ENCODE assay signal across 8 cellular contexts in genomic region chr14:70622111-70622712, GRCh38. TPM values are rescaled to one million over a fixed set of nuclear protein-coding genes. Genes with fewer than 3 reads are reported as not detected.
DNase-seq lines count a peak whose midpoint lies in the region; ATAC-seq and TF ChIP-seq lines count a peak whose summit lies in the region.

No MANE protein-coding gene starts in this region.

- peaks cover under 1% of the 10 kb centered on the region for H3K9me3 ChIP-seq in GM23248 (ENCODE audit: low read depth)
- H3K9me3 ChIP-seq in gastrocnemius medialis: peaks cover 0 to 8% (median 5%) of the 10 kb centered on the region in 3 donors

- no peaks in the 10 kb centered on the region for H4K20me1 ChIP-seq in GM23248 (ENCODE audit: insufficient read depth)

- H3K27ac Mint-ChIP-seq in activated CD8-positive, alpha-beta T cell treated with anti-CD3 and anti-CD28 coated beads for 36 hours: no peak overlapping the region

- H3K27me3 ChIP-seq in BJ (ENCODE audit: control insufficient read depth, insufficient read depth, low read length) (no peaks in the 10 kb centered on the region), GM23248 (replicated peaks; ENCODE audit: insufficient read depth) (peaks cover 18% of the 10 kb centered on the region), gastrocnemius medialis (no peaks in the 10 kb centered on the region)

- H3K9me2 ChIP-seq in GM23248 (ENCODE audit: insufficient read depth): no peaks in the 10 kb centered on the region

- POLR2A ChIA-PET in BJ (lab: Charles Lee): no interaction called here
- POLR2A ChIA-PET in activated CD8-positive, alpha-beta T cell treated with anti-CD3 and anti-CD28 coated beads for 36 hours (lab: Charles Lee): no interaction called here

- WGBS in GM23248 (ENCODE audit: low coverage in 1 of 2, low lambda C conversion rate in 2 of 2, missing lambda C conversion rate in 2 of 2), 2 experiments: 8 to 11% methylated on average over 3 of the region's 3 CpGs

- ATAC-seq in activated CD8-positive, alpha-beta T cell treated with anti-CD3 and anti-CD28 coated beads for 36 hours: peak; percentile 94
- no peak for ATAC-seq in gastrocnemius medialis
- ATAC-seq in GM18505 (IDR thresholded peaks at IDR 0.05; ENCODE audit: unreplicated experiment): no peak

- no peak overlapping the region for H3K9ac ChIP-seq in GM23248

- no peak for TF ChIP-seq POLR2A in gastrocnemius medialis (IDR thresholded peaks at IDR 0.05)
- no peak for TF ChIP-seq POLR2A in GM18505 (IDR thresholded peaks at IDR 0.05; ENCODE audit: borderline replicate concordance, extremely low read depth, insufficient read depth, insufficient read length)

- H3K4me3 Mint-ChIP-seq in activated CD8-positive, alpha-beta T cell treated with anti-CD3 and anti-CD28 coated beads for 36 hours: no peak overlapping the region

- in situ Hi-C loops in GM23248 (cut with MboI) (loop anchor here (10.0 to 25.0 kb wide), 3 partner anchors 93 to 340 kb away; no protein-coding TSS in a partner anchor), gastrocnemius medialis (cut with MboI; ENCODE audit: low sequenced_read_pairs in 4 of 4) (loop anchor here in 3 of 4 donors (5.0 to 25.0 kb wide), 4 partner anchors 90 to 340 kb away; no protein-coding TSS in a partner anchor)

- H3K4me1 Mint-ChIP-seq in activated CD8-positive, alpha-beta T cell treated with anti-CD3 and anti-CD28 coated beads for 36 hours (ENCODE audit: low read depth): no peaks in the 10 kb centered on the region

- H3K27me3 Mint-ChIP-seq in activated CD8-positive, alpha-beta T cell treated with anti-CD3 and anti-CD28 coated beads for 36 hours: no peaks in the 10 kb centered on the region

- H3K4me1 ChIP-seq in GM23248 (ENCODE audit: insufficient read depth): no peaks in the 10 kb centered on the region
- no peaks in the 10 kb centered on the region for H3K4me1 ChIP-seq in gastrocnemius medialis

- peaks cover 9% of the 10 kb centered on the region for H3K9me3 Mint-ChIP-seq in activated CD8-positive, alpha-beta T cell treated with anti-CD3 and anti-CD28 coated beads for 36 hours

- H3K27ac ChIP-seq in GM23248 (no peak overlapping the region), gastrocnemius medialis (no peak overlapping the region)

- H2AFZ ChIP-seq in GM23248: no peak overlapping the region

- TF ChIP-seq CTCF in BJ (IDR thresholded peaks at IDR 0.05; ENCODE audit: insufficient read depth, low read depth, low read length) (peak; percentile 86), fibroblast of pulmonary artery (IDR thresholded peaks at IDR 0.05; ENCODE audit: low read length, missing control alignments) (peak; percentile 69), gastrocnemius medialis (IDR thresholded peaks at IDR 0.05 in 4 of 5, conservative IDR thresholded peaks at IDR 0.05 in 1 of 5) (peak; percentile 28 to 67 (median 49))
- TF ChIP-seq CTCF in activated CD8-positive, alpha-beta T cell treated with anti-CD3 and anti-CD28 coated beads for 36 hours (IDR thresholded peaks at IDR 0.05): peak; percentile 83

- CTCF ChIA-PET in BJ (lab: Yijun Ruan, JAX): interaction anchor here (0.6 to 8.8 kb wide), 13 partner anchors 8 to 196 kb away, joined by 3 to 82 read pairs (median 4); partner anchors contain the start of genes MAP3K9 and TTC9
- CTCF ChIA-PET in activated CD8-positive, alpha-beta T cell treated with anti-CD3 and anti-CD28 coated beads for 36 hours (lab: Charles Lee): interaction anchor here (0.8 to 7.3 kb wide), 15 partner anchors 12 to 195 kb away, joined by 3 to 102 read pairs (median 4); no protein-coding TSS in a partner anchor

- H3K4me2 ChIP-seq in GM23248 (ENCODE audit: unreplicated experiment): no peak overlapping the region

- no peaks in the 10 kb centered on the region for H3K79me2 ChIP-seq in GM23248 (ENCODE audit: insufficient read depth)

- DNase-seq in BJ (ENCODE audit: low read depth) (no peak), GM23248 (peak; percentile 53), NCI-H460 (ENCODE audit: extremely low read depth, low read depth) (peak; percentile 56), fibroblast of pulmonary artery (ENCODE audit: low read depth) (peak; percentile 46), gastrocnemius medialis (peak in 1 of 2 donors; percentile 17), medulla oblongata (ENCODE audit: extremely low spot score) (no peak)
- DNase-seq in activated CD8-positive, alpha-beta T cell treated with anti-CD3 and anti-CD28 coated beads for 36 hours: peak; percentile 71

- peaks cover 17% of the 10 kb centered on the region for H3K36me3 Mint-ChIP-seq in activated CD8-positive, alpha-beta T cell treated with anti-CD3 and anti-CD28 coated beads for 36 hours (ENCODE audit: low read depth)

- H3K36me3 ChIP-seq in BJ (ENCODE audit: control insufficient read depth, insufficient read depth, low read length) (no peaks in the 10 kb centered on the region), GM23248 (ENCODE audit: low read depth) (no peaks in the 10 kb centered on the region), gastrocnemius medialis (peaks cover 0 to under 1% of the 10 kb centered on the region in 2 donors)

- no peak overlapping the region for H3K4me3 ChIP-seq in BJ (ENCODE audit: low read depth, low read length)
- no peak overlapping the region for H3K4me3 ChIP-seq in GM23248
- no peak overlapping the region for H3K4me3 ChIP-seq in fibroblast of pulmonary artery (replicated peaks; ENCODE audit: low read depth, low read length)
- H3K4me3 ChIP-seq in gastrocnemius medialis: no peak overlapping the region

- no peaks in the 10 kb centered on the region for H3F3A ChIP-seq in GM23248 (ENCODE audit: insufficient read depth)

- intact Hi-C loops in activated CD8-positive, alpha-beta T cell treated with anti-CD3 and anti-CD28 coated beads for 36 hours (cut with micrococcal nuclease): loop anchor here (1.0 kb wide), 1 partner anchor 92 kb away; no protein-coding TSS in a partner anchor
- intact Hi-C loops in gastrocnemius medialis (cut with DNase I; ENCODE audit: low total_unique reads): loop anchor here (1.0 to 2.0 kb wide), 2 partner anchors 92 to 195 kb away; no protein-coding TSS in a partner anchor

RNA-seq across cellular contexts. Expression of gene TTC9, which starts 19.5 kb away (rescaled TPM):
- polyA plus RNA-seq in BJ (2011; rRNA removed): 0.25 and 0.32 TPM in 2 replicates
- 0.09 and 0.10 TPM in 2 replicates for polyA minus RNA-seq in BJ (2011; rRNA and poly(A)+ RNA removed)
- not detected in 2 replicates for total RNA-seq in GM23248 (2014; rRNA removed; shearing (Covaris generic))
- not detected in 2 replicates for polyA plus RNA-seq in GM23248 (2016; fragmentation: Nextera tagmentation; extraction: Ambion mirVana)
- total RNA-seq in NCI-H460 (2014; rRNA removed; shearing (Covaris generic)): 0.67 and 0.95 TPM in 2 replicates
- polyA plus RNA-seq in NCI-H460 (2014; cell fraction: nucleus; rRNA removed): 0.18 TPM in 1 of 2 replicates, not detected in the other
- total RNA-seq in activated CD8-positive, alpha-beta T cell treated with anti-CD3 and anti-CD28 coated beads for 36 hours: 1 to 10 TPM; 5.5 to 5.7 TPM
- total RNA-seq in gastrocnemius medialis: 10 to 100 TPM in 1 of 4 donors, 1 to 10 TPM in 3; 4.4 to 10.8 (median 9.1) TPM

RNA-seq across cellular contexts. Expression of gene MED6, which starts 21.8 kb away (rescaled TPM):
- polyA plus RNA-seq in BJ (2011; rRNA removed) (15.4 and 27.6 TPM in 2 replicates), GM23248 (2016; fragmentation: Nextera tagmentation; extraction: Ambion mirVana) (29.4 and 31.6 TPM in 2 replicates)
- 14.3 and 15.4 TPM in 2 replicates for polyA minus RNA-seq in BJ (2011; rRNA and poly(A)+ RNA removed)
- total RNA-seq in GM23248 (2014; rRNA removed; shearing (Covaris generic)): 20.5 and 26.1 TPM in 2 replicates
- total RNA-seq in NCI-H460 (2014; rRNA removed; shearing (Covaris generic)): 42.7 and 51.4 TPM in 2 replicates
- 11.5 and 22.4 TPM in 2 replicates for polyA plus RNA-seq in NCI-H460 (2014; cell fraction: nucleus; rRNA removed)
- total RNA-seq in activated CD8-positive, alpha-beta T cell treated with anti-CD3 and anti-CD28 coated beads for 36 hours: 10 to 100 TPM; 49.2 to 49.3 TPM
- total RNA-seq in gastrocnemius medialis: 10 to 100 TPM; 13.9 to 25.0 (median 20.2) TPM

Comparison
In these comparisons a context has a peak if more than half of its experiments do, and no peak if none do; other contexts are left out.
1. DNase-seq: peak in GM23248 (single experiment), NCI-H460 (single experiment), activated CD8-positive, alpha-beta T cell treated with anti-CD3 and anti-CD28 coated beads for 36 hours (single experiment) and fibroblast of pulmonary artery (single experiment); none in BJ (single experiment) and medulla oblongata (single experiment).
2. Peak in every context shown above with its lines, with median percentiles within 50 percentile points of each other: CTCF ChIP-seq.